Comparison of ENCODE assay signal across 19 cellular contexts in the genomic region with DNA sequence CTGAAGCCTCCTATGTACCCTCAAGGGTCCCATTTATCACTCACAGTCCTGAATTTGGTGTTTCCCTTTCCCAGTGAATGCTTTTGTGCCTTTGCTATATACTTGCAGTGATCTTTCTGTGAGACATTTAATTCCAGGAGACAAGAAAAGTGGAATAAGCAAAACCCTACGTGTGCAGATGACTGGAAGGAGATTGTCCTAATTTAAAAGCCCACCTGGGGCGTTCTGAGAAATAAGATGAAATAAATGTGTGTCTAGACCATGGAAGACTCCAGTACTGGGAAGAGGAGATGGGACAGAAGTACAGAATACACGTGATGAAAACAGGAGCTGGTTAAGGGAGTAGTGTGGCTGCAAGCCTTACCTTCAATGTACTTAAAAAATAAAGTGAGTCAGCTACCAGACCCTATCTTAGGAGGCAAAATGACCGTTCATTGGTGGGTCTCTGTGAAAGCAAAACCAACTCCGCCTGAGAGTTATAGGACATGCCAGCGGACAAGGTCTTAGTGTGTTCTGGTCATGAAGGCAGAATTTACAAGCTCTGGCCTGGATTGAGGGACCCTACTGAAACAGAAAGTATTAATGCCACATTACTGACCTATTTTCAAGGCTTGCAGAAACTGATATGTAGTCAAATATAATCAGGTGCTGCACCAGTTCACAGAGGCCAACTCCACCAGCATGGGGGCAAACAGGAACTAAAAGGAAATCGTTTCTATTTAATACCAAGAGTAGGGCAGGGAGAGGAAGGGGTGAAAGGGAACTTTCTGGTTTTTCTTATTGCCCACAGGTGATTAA. TPM values are rescaled to one million over a fixed set of nuclear protein-coding genes. Genes with fewer than 3 reads are reported as not detected.
DNase-seq lines count a peak whose midpoint lies in the region; ATAC-seq, FAIRE-seq and TF ChIP-seq lines count a peak whose summit lies in the region.
"Had no signal": no experiment of that assay in that cellular context is flagged by ENCODE, and none has a peak within 500 bp of the region (broad histone marks: within the 10 kb centered on the region; RNA-seq: fewer than 3 reads in every experiment).

No MANE protein-coding gene starts in this region.

- peaks cover 99% of the 10 kb centered on the region for H3K36me3 Mint-ChIP-seq in activated T-helper 17 cell treated with anti-CD3 and anti-CD28 coated beads, Interleukin-2, amount 50 U/mL, for 72 hours (ENCODE audit: low read depth)

- no peak overlapping the region for H3K4me3 Mint-ChIP-seq in activated T-helper 17 cell treated with anti-CD3 and anti-CD28 coated beads, Interleukin-2, amount 50 U/mL, for 72 hours
- H3K4me3 Mint-ChIP-seq: naive thymus-derived CD8-positive, alpha-beta T cell had no signal

- H3K9me3 ChIP-seq in small intestine (ENCODE audit: control insufficient read depth, low read depth), result no peaks in the 10 kb centered on the region
- no peaks in the 10 kb centered on the region for H3K9me3 ChIP-seq in Karpas-422 (ENCODE audit: low read length)
- H3K9me3 ChIP-seq: Caco-2 had no signal

- H2AFZ ChIP-seq in Karpas-422 (ENCODE audit: low read length), result no peak overlapping the region
- H2AFZ ChIP-seq: parathyroid adenoma had no signal

- H3K27ac ChIP-seq in 22Rv1 (peak overlapping the region; percentile 42), small intestine (ENCODE audit: low read depth in 1 of 2, low read length in 1 of 2) (no peak overlapping the region), Karpas-422 (ENCODE audit: low read length) (no peak overlapping the region)
- H3K27ac ChIP-seq: parathyroid adenoma had no signal

- DNase-seq in GM12865 (ENCODE audit: low read depth) (peak; percentile 60), small intestine (no peak), NCI-H1436 treated with DMSO at 0.1 percent for 48 hours (lab: John Stamatoyannopoulos, UW) (no peak), OCI-M2 (lab: John Stamatoyannopoulos, UW; ENCODE audit: unreplicated experiment) (no peak), Karpas-422 (no peak)
- DNase-seq: activated CD4-positive, alpha-beta T cell treated with anti-CD3 and anti-CD28 coated beads for 48 hours; Caco-2; mesenchymal stem cell; naive thymus-derived CD8-positive, alpha-beta T cell; NCI-H1092; NCI-H524 treated with DMSO at 0.1 percent for 48 hours; SIG-M5; stimulated activated CD4-positive, alpha-beta T cell treated with anti-CD3 and anti-CD28 coated beads, Interleukin-4, amount 100 ng/mL, for 24 hours; T1000 had no signal

- no peaks in the 10 kb centered on the region for H3K9me2 ChIP-seq in Karpas-422 (replicated peaks; ENCODE audit: insufficient read depth, low read length)

- peaks cover 12% of the 10 kb centered on the region for H3K4me1 Mint-ChIP-seq in activated T-helper 17 cell treated with anti-CD3 and anti-CD28 coated beads, Interleukin-2, amount 50 U/mL, for 72 hours

- H3K27me3 Mint-ChIP-seq in activated T-helper 17 cell treated with anti-CD3 and anti-CD28 coated beads, Interleukin-2, amount 50 U/mL, for 72 hours, result no peaks in the 10 kb centered on the region
- H3K27me3 Mint-ChIP-seq: naive thymus-derived CD8-positive, alpha-beta T cell had no signal

- H3K27ac Mint-ChIP-seq in activated T-helper 17 cell treated with anti-CD3 and anti-CD28 coated beads, Interleukin-2, amount 50 U/mL, for 72 hours, result peak overlapping the region; percentile 7

- no peak overlapping the region for H3K4me3 ChIP-seq in GM12865 (ENCODE audit: low read depth, low read length)
- no peak overlapping the region for H3K4me3 ChIP-seq in small intestine (ENCODE audit: low read depth in 1 of 2, low read length in 2 of 2)
- no peak overlapping the region for H3K4me3 ChIP-seq in Karpas-422 (ENCODE audit: low read length)

- H3K4me1 ChIP-seq in small intestine (ENCODE audit: control insufficient read depth in 2 of 2, insufficient read depth in 1 of 2, low read depth in 1 of 2, low read length in 1 of 2) (no peaks in the 10 kb centered on the region), Karpas-422 (ENCODE audit: low read length) (no peaks in the 10 kb centered on the region)
- H3K4me1 ChIP-seq: parathyroid adenoma had no signal

- 69 to 83% (median 69%) methylated on average over 7 of the region's 7 CpGs for WGBS in small intestine, 3 donors

- H4K20me1 ChIP-seq in Karpas-422 (ENCODE audit: insufficient read depth, low read depth, low read length), result no peaks in the 10 kb centered on the region

- no peak for FAIRE-seq in small intestine (lab: Jason Lieb, UNC)
- FAIRE-seq: endometrium had no signal

- no peaks in the 10 kb centered on the region for H3K9me3 Mint-ChIP-seq in activated T-helper 17 cell treated with anti-CD3 and anti-CD28 coated beads, Interleukin-2, amount 50 U/mL, for 72 hours
- H3K9me3 Mint-ChIP-seq: naive thymus-derived CD8-positive, alpha-beta T cell had no signal

- ATAC-seq in HG02610 (IDR thresholded peaks at IDR 0.05; ENCODE audit: unreplicated experiment), result peak; percentile 31
- no peak for ATAC-seq in activated T-helper 17 cell treated with anti-CD3 and anti-CD28 coated beads, Interleukin-2, amount 50 U/mL, for 72 hours (replicated peaks)
- ATAC-seq: naive thymus-derived CD8-positive, alpha-beta T cell had no signal

- no peak overlapping the region for H3K9ac ChIP-seq in Karpas-422 (ENCODE audit: low read length)
- H3K9ac ChIP-seq: parathyroid adenoma had no signal

- H3K36me3 ChIP-seq in small intestine (ENCODE audit: control insufficient read depth in 2 of 2, insufficient read depth in 2 of 2, low read length in 2 of 2) (peaks cover 12 to 17% of the 10 kb centered on the region in 2 donors), Karpas-422 (ENCODE audit: insufficient read depth, low read length) (peaks cover 28% of the 10 kb centered on the region)

- no peak overlapping the region for H3K4me2 ChIP-seq in Karpas-422 (ENCODE audit: low read depth, low read length, poor library complexity, severe bottlenecking)

- no peaks in the 10 kb centered on the region for H3K79me2 ChIP-seq in Karpas-422 (ENCODE audit: low read length)
- H3K79me2 ChIP-seq: parathyroid adenoma had no signal

- H3K27me3 ChIP-seq in small intestine (ENCODE audit: control insufficient read depth in 2 of 2, insufficient read depth in 2 of 2, low read length in 2 of 2) (no peaks in the 10 kb centered on the region), Karpas-422 (ENCODE audit: low read length) (no peaks in the 10 kb centered on the region)

- TF ChIP-seq CTCF in 22Rv1 (IDR thresholded peaks at IDR 0.05) (no peak), GM12865 (IDR thresholded peaks at IDR 0.05; ENCODE audit: insufficient read depth, low read depth, low read length, missing control alignments) (no peak)

RNA-seq across cellular contexts. Expression of gene TYMS, which starts 19.5 kb away (rescaled TPM):
- 100 to 1,000 TPM; 268 to 414 TPM for total RNA-seq in activated T-helper 17 cell treated with anti-CD3 and anti-CD28 coated beads, Interleukin-2, amount 50 U/mL, for 72 hours
- polyA plus RNA-seq in small intestine, result 10 to 100 TPM in 1 of 3 donors, 1 to 10 TPM in 2; 6.2 to 56.6 (median 6.3) TPM
- total RNA-seq in Karpas-422 (2014; rRNA removed; shearing (Covaris generic); ENCODE audit: low replicate concordance), result 21.8 and 42.3 TPM in 2 replicates
- total RNA-seq: naive thymus-derived CD8-positive, alpha-beta T cell had no signal

RNA-seq across cellular contexts. Expression of gene ENOSF1, which starts 35.5 kb away (rescaled TPM):
- 10 to 100 TPM; 61.6 to 89.8 TPM for total RNA-seq in activated T-helper 17 cell treated with anti-CD3 and anti-CD28 coated beads, Interleukin-2, amount 50 U/mL, for 72 hours
- 10 to 100 TPM; 35.4 to 78.3 (median 46.7) TPM for polyA plus RNA-seq in small intestine
- 54.6 and 68.7 TPM in 2 replicates for total RNA-seq in Karpas-422 (2014; rRNA removed; shearing (Covaris generic); ENCODE audit: low replicate concordance)
